14 cellular contexts compared by ENCODE assay signal in genomic region chr21:27425574-27425973, GRCh38.
DNase-seq lines count a peak whose midpoint lies in the region; ATAC-seq and TF ChIP-seq lines count a peak whose summit lies in the region.
"Had no signal": no experiment of that assay in that cellular context is flagged by ENCODE, and none has a peak within 500 bp of the region (broad histone marks: within the 10 kb centered on the region; RNA-seq: fewer than 3 reads in every experiment).

No MANE protein-coding gene starts in this region.

- no peak for TF ChIP-seq POLR2A in uterus (IDR thresholded peaks at IDR 0.05)

- peak; percentile 94 for DNase-seq in HS-27A (ENCODE audit: low read depth)
- DNase-seq in amniotic epithelial cell (ENCODE audit: low read depth), result peak; percentile 78
- DNase-seq in hepatic stellate cell (ENCODE audit: low spot score), result peak; percentile 7
- DNase-seq in uterus, result peak; percentile 45 to 50
- no peak for DNase-seq in germinal center (ENCODE audit: low spot score)
- DNase-seq in HAP-1 (ENCODE audit: low spot score in 2 of 2), result no peak
- DNase-seq: activated B cell treated with CpG ODN at 0.5 μM for 24 hours; activated T-cell treated with anti-CD3 and anti-CD28 coated beads, Interleukin-2, amount 50 U/mL, for 1 hour; aorta; MM.1S; NCI-H446 treated with DMSO at 0.1 percent for 48 hours; stimulated activated CD4-positive, alpha-beta T cell treated with anti-CD3 and anti-CD28 coated beads, Interleukin-4, amount 100 ng/mL, for 1 hour; stimulated activated naive CD4-positive, alpha-beta T cell treated with Interleukin-2 at 50 U/mL for 16 hours had no signal

- intact Hi-C loops in uterus (cut with DNase I; ENCODE audit: low total_unique reads), result no loop called here

- no peaks in the 10 kb centered on the region for H3K4me1 ChIP-seq in uterus
- H3K4me1 ChIP-seq in HAP-1, result no peaks in the 10 kb centered on the region

- TF ChIP-seq CTCF in uterus (IDR thresholded peaks at IDR 0.05), result no peak

- no peak overlapping the region for H3K4me3 ChIP-seq in uterus
- H3K4me3 ChIP-seq in HAP-1, result no peak overlapping the region

- in situ Hi-C loops in HAP-1 (cut with MboI; ENCODE audit: low sequenced_read_pairs), result no loop called here

- H3K27me3 ChIP-seq in uterus, result no peaks in the 10 kb centered on the region
- H3K27me3 ChIP-seq in HAP-1 (ENCODE audit: low read depth), result no peaks in the 10 kb centered on the region

- no peak for ATAC-seq in HG02610 (IDR thresholded peaks at IDR 0.05; ENCODE audit: unreplicated experiment)

- H3K36me3 ChIP-seq in uterus (no peaks in the 10 kb centered on the region), HAP-1 (replicated peaks) (no peaks in the 10 kb centered on the region)

- H3K9me3 ChIP-seq in uterus, result peaks cover 0 to 4% of the 10 kb centered on the region in 2 donors
- H3K9me3 ChIP-seq in HAP-1, result no peaks in the 10 kb centered on the region

- H3K27ac ChIP-seq in uterus, result peak overlapping the region; percentile 36 to 69

Comparison
In these comparisons a context has a peak if more than half of its experiments do, and no peak if none do; other contexts are left out.
1. DNase-seq: peak in HS-27A (single experiment), amniotic epithelial cell (single experiment), hepatic stellate cell (single experiment) and uterus (2 of 2); none in germinal center (single experiment) and HAP-1 (0 of 2).